Comparison of ENCODE assay signal across 1 cellular context in the genomic region with DNA sequence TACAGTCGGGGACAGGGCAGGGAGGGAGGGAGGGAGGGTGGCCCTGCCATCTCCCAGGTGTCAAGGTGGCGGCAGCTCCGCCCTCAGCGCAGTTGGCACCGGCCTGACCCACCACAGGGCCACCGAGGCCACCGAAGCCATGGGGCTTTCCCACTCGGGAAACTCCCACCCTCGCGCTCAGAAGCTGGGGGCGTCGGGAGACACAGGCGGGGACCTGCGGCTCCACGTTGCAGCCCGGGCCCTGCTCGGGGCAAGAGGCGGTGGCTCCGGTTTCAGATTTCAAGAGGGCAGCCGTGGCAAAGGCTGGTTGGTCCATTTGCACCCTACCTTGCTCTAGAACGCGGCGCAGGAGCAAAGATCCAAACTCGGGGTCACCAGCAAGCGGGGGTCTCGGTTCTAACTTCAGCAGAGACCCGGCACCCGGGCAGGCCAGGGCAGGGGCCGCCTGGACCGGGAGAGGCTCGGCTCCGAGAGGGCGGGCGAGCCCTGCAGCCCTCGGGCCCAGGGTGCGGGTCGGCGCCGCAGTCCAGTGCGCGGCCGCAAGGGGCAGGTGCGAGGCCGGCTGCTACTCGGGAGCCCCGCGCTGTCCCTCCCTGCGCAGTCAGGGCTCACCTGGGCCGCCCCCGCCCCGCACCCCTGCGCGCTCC.
TF ChIP-seq lines count a peak whose summit lies in the region.

No MANE protein-coding gene starts in this region.

TF ChIP-seq in HepG2, 621 proteins besides CTCF, POLR2A, EP300 and RAD21 (continued from another document and continues in another):
- TF ChIP-seq, protein P1, sequence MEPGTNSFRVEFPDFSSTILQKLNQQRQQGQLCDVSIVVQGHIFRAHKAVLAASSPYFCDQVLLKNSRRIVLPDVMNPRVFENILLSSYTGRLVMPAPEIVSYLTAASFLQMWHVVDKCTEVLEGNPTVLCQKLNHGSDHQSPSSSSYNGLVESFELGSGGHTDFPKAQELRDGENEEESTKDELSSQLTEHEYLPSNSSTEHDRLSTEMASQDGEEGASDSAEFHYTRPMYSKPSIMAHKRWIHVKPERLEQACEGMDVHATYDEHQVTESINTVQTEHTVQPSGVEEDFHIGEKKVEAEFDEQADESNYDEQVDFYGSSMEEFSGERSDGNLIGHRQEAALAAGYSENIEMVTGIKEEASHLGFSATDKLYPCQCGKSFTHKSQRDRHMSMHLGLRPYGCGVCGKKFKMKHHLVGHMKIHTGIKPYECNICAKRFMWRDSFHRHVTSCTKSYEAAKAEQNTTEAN (CRISPR knock-in tag; conservative IDR thresholded peaks at IDR 0.05): 0 out of 2 replicates have a peak, but pooled peaks have one; percentile 14
- TF ChIP-seq SIX1 (CRISPR knock-in tag; IDR thresholded peaks at IDR 0.05; ENCODE audit: borderline replicate concordance) (peak; percentile 85; the same call in 1 of the 2 replicates), ZNF138 (CRISPR knock-in tag; IDR thresholded peaks at IDR 0.05; ENCODE audit: low read depth) (peak; percentile 21), ZNF678 (CRISPR knock-in tag; IDR thresholded peaks at IDR 0.05) (peak; percentile 91), AHR (CRISPR knock-in tag; IDR thresholded peaks at IDR 0.05) (0 out of 2 replicates have a peak, but pooled peaks have one; percentile 49), DPF2 (CRISPR knock-in tag; IDR thresholded peaks at IDR 0.05; ENCODE audit: borderline replicate concordance, low read depth) (no peak), RNF2 (conservative IDR thresholded peaks at IDR 0.05; ENCODE audit: low read depth) (peak; percentile 79), JUNB (CRISPR knock-in tag; IDR thresholded peaks at IDR 0.05; ENCODE audit: borderline replicate concordance) (no peak), HNRNPLL (IDR thresholded peaks at IDR 0.05; ENCODE audit: low read depth, low read length, poor library complexity, severe bottlenecking) (peak; percentile 57), ZNF761 (CRISPR knock-in tag; conservative IDR thresholded peaks at IDR 0.05) (peak; percentile 81; the same call in 1 of the 2 replicates), CAMTA2 (CRISPR knock-in tag; IDR thresholded peaks at IDR 0.05; ENCODE audit: borderline replicate concordance) (peak; percentile 49; the same call in 1 of the 2 replicates), ZNF598 (CRISPR knock-in tag; IDR thresholded peaks at IDR 0.05; ENCODE audit: borderline replicate concordance) (0 out of 2 replicates have a peak, but pooled peaks have one; percentile 31), ZNF383 (CRISPR knock-in tag; IDR thresholded peaks at IDR 0.05; ENCODE audit: borderline replicate concordance) (peak; percentile 90; the same call in 1 of the 2 replicates), MED1 (CRISPR knock-in tag; IDR thresholded peaks at IDR 0.05) (peak; percentile 28; the same call in 1 of the 2 replicates), ZBTB20 (CRISPR knock-in tag; IDR thresholded peaks at IDR 0.05; ENCODE audit: borderline replicate concordance, low read depth) (0 out of 2 replicates have a peak, but pooled peaks have one; percentile 31), ZFX (CRISPR knock-in tag; IDR thresholded peaks at IDR 0.05; ENCODE audit: low read depth) (peak; percentile 79), ZSCAN29 (CRISPR knock-in tag; conservative IDR thresholded peaks at IDR 0.05) (peak; percentile 79; the same call in 1 of the 2 replicates), ZNF788 (CRISPR knock-in tag; IDR thresholded peaks at IDR 0.05; ENCODE audit: borderline replicate concordance) (0 out of 2 replicates have a peak, but pooled peaks have one; percentile 60), SPEN (CRISPR knock-in tag; IDR thresholded peaks at IDR 0.05; ENCODE audit: low read depth) (peak; percentile 52), PHF8 (CRISPR knock-in tag; IDR thresholded peaks at IDR 0.05) (peak; percentile 39; the same call in 1 of the 2 replicates), NFIB (CRISPR knock-in tag; IDR thresholded peaks at IDR 0.05; ENCODE audit: borderline replicate concordance) (no peak), HNF4G (IDR thresholded peaks at IDR 0.05; ENCODE audit: borderline replicate concordance, low read depth, low read length) (no peak), HNF4G (CRISPR knock-in tag; IDR thresholded peaks at IDR 0.05; ENCODE audit: borderline replicate concordance, low read depth) (peak; percentile 51; the same call in 1 of the 2 replicates), ZNF343 (CRISPR knock-in tag; IDR thresholded peaks at IDR 0.05) (peak; percentile 93), SALL1 (CRISPR knock-in tag; IDR thresholded peaks at IDR 0.05) (peak; percentile 59), ZZZ3 (CRISPR knock-in tag; IDR thresholded peaks at IDR 0.05; ENCODE audit: borderline replicate concordance) (peak; percentile 78; the same call in 1 of the 2 replicates), SAP130 (CRISPR knock-in tag; IDR thresholded peaks at IDR 0.05; ENCODE audit: low read depth) (0 out of 2 replicates have a peak, but pooled peaks have one; percentile 33), ZNF572 (CRISPR knock-in tag; IDR thresholded peaks at IDR 0.05) (0 out of 2 replicates have a peak, but pooled peaks have one; percentile 66), ZMYM2 (CRISPR knock-in tag; IDR thresholded peaks at IDR 0.05) (no peak), CENPX (CRISPR knock-in tag; IDR thresholded peaks at IDR 0.05) (no peak), ZNF570 (CRISPR knock-in tag; IDR thresholded peaks at IDR 0.05; ENCODE audit: borderline replicate concordance) (peak; percentile 73; the same call in 1 of the 2 replicates), MAFG (CRISPR knock-in tag; IDR thresholded peaks at IDR 0.05) (peak; percentile 32; the same call in 1 of the 2 replicates), ZNF782 (CRISPR knock-in tag; IDR thresholded peaks at IDR 0.05; ENCODE audit: borderline replicate concordance) (peak; percentile 92), PAX8 (CRISPR knock-in tag; IDR thresholded peaks at IDR 0.05; ENCODE audit: borderline replicate concordance) (0 out of 2 replicates have a peak, but pooled peaks have one; percentile 71), ZMAT3 (CRISPR knock-in tag; conservative IDR thresholded peaks at IDR 0.05) (peak; percentile 32; the same call in 1 of the 2 replicates), AGO1 (IDR thresholded peaks at IDR 0.05; ENCODE audit: low read depth, low read length, poor library complexity, severe bottlenecking) (no peak)
- TF ChIP-seq, protein P2, sequence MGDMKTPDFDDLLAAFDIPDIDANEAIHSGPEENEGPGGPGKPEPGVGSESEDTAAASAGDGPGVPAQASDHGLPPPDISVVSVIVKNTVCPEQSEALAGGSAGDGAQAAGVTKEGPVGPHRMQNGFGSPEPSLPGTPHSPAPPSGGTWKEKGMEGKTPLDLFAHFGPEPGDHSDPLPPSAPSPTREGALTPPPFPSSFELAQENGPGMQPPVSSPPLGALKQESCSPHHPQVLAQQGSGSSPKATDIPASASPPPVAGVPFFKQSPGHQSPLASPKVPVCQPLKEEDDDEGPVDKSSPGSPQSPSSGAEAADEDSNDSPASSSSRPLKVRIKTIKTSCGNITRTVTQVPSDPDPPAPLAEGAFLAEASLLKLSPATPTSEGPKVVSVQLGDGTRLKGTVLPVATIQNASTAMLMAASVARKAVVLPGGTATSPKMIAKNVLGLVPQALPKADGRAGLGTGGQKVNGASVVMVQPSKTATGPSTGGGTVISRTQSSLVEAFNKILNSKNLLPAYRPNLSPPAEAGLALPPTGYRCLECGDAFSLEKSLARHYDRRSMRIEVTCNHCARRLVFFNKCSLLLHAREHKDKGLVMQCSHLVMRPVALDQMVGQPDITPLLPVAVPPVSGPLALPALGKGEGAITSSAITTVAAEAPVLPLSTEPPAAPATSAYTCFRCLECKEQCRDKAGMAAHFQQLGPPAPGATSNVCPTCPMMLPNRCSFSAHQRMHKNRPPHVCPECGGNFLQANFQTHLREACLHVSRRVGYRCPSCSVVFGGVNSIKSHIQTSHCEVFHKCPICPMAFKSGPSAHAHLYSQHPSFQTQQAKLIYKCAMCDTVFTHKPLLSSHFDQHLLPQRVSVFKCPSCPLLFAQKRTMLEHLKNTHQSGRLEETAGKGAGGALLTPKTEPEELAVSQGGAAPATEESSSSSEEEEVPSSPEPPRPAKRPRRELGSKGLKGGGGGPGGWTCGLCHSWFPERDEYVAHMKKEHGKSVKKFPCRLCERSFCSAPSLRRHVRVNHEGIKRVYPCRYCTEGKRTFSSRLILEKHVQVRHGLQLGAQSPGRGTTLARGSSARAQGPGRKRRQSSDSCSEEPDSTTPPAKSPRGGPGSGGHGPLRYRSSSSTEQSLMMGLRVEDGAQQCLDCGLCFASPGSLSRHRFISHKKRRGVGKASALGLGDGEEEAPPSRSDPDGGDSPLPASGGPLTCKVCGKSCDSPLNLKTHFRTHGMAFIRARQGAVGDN (CRISPR knock-in tag; IDR thresholded peaks at IDR 0.05): peak; percentile 84
- TF ChIP-seq, protein P3, sequence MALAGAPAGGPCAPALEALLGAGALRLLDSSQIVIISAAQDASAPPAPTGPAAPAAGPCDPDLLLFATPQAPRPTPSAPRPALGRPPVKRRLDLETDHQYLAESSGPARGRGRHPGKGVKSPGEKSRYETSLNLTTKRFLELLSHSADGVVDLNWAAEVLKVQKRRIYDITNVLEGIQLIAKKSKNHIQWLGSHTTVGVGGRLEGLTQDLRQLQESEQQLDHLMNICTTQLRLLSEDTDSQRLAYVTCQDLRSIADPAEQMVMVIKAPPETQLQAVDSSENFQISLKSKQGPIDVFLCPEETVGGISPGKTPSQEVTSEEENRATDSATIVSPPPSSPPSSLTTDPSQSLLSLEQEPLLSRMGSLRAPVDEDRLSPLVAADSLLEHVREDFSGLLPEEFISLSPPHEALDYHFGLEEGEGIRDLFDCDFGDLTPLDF (CRISPR knock-in tag; IDR thresholded peaks at IDR 0.05): no peak
- TF ChIP-seq, protein P4, sequence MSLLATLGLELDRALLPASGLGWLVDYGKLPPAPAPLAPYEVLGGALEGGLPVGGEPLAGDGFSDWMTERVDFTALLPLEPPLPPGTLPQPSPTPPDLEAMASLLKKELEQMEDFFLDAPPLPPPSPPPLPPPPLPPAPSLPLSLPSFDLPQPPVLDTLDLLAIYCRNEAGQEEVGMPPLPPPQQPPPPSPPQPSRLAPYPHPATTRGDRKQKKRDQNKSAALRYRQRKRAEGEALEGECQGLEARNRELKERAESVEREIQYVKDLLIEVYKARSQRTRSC (CRISPR knock-in tag; IDR thresholded peaks at IDR 0.05; ENCODE audit: low read depth): peak; percentile 76; the same call in 1 of the 2 replicates
- TF ChIP-seq, protein P5, sequence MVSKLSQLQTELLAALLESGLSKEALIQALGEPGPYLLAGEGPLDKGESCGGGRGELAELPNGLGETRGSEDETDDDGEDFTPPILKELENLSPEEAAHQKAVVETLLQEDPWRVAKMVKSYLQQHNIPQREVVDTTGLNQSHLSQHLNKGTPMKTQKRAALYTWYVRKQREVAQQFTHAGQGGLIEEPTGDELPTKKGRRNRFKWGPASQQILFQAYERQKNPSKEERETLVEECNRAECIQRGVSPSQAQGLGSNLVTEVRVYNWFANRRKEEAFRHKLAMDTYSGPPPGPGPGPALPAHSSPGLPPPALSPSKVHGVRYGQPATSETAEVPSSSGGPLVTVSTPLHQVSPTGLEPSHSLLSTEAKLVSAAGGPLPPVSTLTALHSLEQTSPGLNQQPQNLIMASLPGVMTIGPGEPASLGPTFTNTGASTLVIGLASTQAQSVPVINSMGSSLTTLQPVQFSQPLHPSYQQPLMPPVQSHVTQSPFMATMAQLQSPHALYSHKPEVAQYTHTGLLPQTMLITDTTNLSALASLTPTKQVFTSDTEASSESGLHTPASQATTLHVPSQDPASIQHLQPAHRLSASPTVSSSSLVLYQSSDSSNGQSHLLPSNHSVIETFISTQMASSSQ (IDR thresholded peaks at IDR 0.05; ENCODE audit: low read depth): no peak
- TF ChIP-seq, protein P5 (CRISPR knock-in tag; IDR thresholded peaks at IDR 0.05; ENCODE audit: borderline replicate concordance): peak; percentile 70; the same call in 1 of the 2 replicates
- TF ChIP-seq, protein P6, sequence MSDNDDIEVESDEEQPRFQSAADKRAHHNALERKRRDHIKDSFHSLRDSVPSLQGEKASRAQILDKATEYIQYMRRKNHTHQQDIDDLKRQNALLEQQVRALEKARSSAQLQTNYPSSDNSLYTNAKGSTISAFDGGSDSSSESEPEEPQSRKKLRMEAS (IDR thresholded peaks at IDR 0.05): peak; percentile 91
- TF ChIP-seq, protein P7, sequence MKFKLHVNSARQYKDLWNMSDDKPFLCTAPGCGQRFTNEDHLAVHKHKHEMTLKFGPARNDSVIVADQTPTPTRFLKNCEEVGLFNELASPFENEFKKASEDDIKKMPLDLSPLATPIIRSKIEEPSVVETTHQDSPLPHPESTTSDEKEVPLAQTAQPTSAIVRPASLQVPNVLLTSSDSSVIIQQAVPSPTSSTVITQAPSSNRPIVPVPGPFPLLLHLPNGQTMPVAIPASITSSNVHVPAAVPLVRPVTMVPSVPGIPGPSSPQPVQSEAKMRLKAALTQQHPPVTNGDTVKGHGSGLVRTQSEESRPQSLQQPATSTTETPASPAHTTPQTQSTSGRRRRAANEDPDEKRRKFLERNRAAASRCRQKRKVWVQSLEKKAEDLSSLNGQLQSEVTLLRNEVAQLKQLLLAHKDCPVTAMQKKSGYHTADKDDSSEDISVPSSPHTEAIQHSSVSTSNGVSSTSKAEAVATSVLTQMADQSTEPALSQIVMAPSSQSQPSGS (CRISPR knock-in tag; IDR thresholded peaks at IDR 0.05): 0 out of 2 replicates have a peak, but pooled peaks have one; percentile 31
- TF ChIP-seq, protein P8, sequence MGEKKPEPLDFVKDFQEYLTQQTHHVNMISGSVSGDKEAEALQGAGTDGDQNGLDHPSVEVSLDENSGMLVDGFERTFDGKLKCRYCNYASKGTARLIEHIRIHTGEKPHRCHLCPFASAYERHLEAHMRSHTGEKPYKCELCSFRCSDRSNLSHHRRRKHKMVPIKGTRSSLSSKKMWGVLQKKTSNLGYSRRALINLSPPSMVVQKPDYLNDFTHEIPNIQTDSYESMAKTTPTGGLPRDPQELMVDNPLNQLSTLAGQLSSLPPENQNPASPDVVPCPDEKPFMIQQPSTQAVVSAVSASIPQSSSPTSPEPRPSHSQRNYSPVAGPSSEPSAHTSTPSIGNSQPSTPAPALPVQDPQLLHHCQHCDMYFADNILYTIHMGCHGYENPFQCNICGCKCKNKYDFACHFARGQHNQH (CRISPR knock-in tag; IDR thresholded peaks at IDR 0.05): peak; percentile 18; the same call in 1 of the 2 replicates
